In genomic region chr9:31799953-31800609, GRCh38 we compare ENCODE assay signal across 9 cellular contexts.
A peak's percentile ranks its signal among the peaks of the same experiment; 100 is the strongest.
DNase-seq lines count a peak whose midpoint lies in the region; ATAC-seq and TF ChIP-seq lines count a peak whose summit lies in the region.
"Had no signal": no experiment of that assay in that cellular context is flagged by ENCODE, and none has a peak within 500 bp of the region (broad histone marks: within the 10 kb centered on the region; RNA-seq: fewer than 3 reads in every experiment).

No MANE protein-coding gene starts in this region.

- WGBS in adrenal gland, 4 donors: 33 to 44% (median 38%) methylated on average over 2 of the region's 2 CpGs
- 58 to 70% methylated on average over 2 of the region's 2 CpGs for WGBS in lung, 2 donors

- peak; percentile 61 for ATAC-seq in GM18498 (IDR thresholded peaks at IDR 0.05; ENCODE audit: unreplicated experiment)
- ATAC-seq in lung (ENCODE audit: insufficient read depth, low FRiP score): no peak
- ATAC-seq in GM19452 (IDR thresholded peaks at IDR 0.05; ENCODE audit: unreplicated experiment): no peak
- ATAC-seq in mucosa of descending colon: no peak

- no peak overlapping the region for H3K27ac ChIP-seq in adrenal gland
- H3K27ac ChIP-seq in lung (ENCODE audit: low read depth in 1 of 2, low read length in 1 of 2): no peak overlapping the region

- no peak for TF ChIP-seq POLR2A in adrenal gland (IDR thresholded peaks at IDR 0.05)

- H3K9me3 ChIP-seq in adrenal gland (replicated peaks in 1 of 3) (no peaks in the 10 kb centered on the region), lung (ENCODE audit: control insufficient read depth in 2 of 2, insufficient read depth in 1 of 2, low read length in 1 of 2) (no peaks in the 10 kb centered on the region), mucosa of descending colon (no peaks in the 10 kb centered on the region)

- H3K4me3 ChIP-seq in adrenal gland: no peak overlapping the region
- no peak overlapping the region for H3K4me3 ChIP-seq in lung
- H3K4me3 ChIP-seq in mucosa of descending colon: no peak overlapping the region

- TF ChIP-seq CTCF in adrenal gland (IDR thresholded peaks at IDR 0.05) (peak; percentile 24 to 83 (median 68)), lung (IDR thresholded peaks at IDR 0.05; ENCODE audit: control extremely low read depth, extremely low read depth) (peak; percentile 60), mucosa of descending colon (IDR thresholded peaks at IDR 0.05) (no peak)

- H3K27me3 ChIP-seq in adrenal gland: no peaks in the 10 kb centered on the region
- H3K27me3 ChIP-seq in lung (ENCODE audit: control insufficient read depth, insufficient read depth): no peaks in the 10 kb centered on the region

- H3K36me3 ChIP-seq in adrenal gland (replicated peaks in 1 of 2) (no peaks in the 10 kb centered on the region), lung (ENCODE audit: control insufficient read depth in 2 of 2, insufficient read depth in 2 of 2, low read length in 2 of 2) (no peaks in the 10 kb centered on the region), mucosa of descending colon (ENCODE audit: low read depth) (no peaks in the 10 kb centered on the region)

- peak; percentile 45 for DNase-seq in NCI-H128 (lab: John Stamatoyannopoulos, UW; ENCODE audit: unreplicated experiment)
- DNase-seq in adrenal gland: peak in 1 of 7 donors; percentile 12
- no peak for DNase-seq in lung (ENCODE audit: low spot score)
- no peak for DNase-seq in mucosa of descending colon
- DNase-seq in NK-92 treated with Interleukin-12 subunit alpha and Interleukin-12 subunit beta, amount 100 ng/mL, for 24 hours (lab: John Stamatoyannopoulos, UW): no peak
- DNase-seq in inferior parietal cortex (ENCODE audit: extremely low spot score): no peak
- DNase-seq: naive B cell had no signal

- intact Hi-C loops in adrenal gland (cut with DNase I) (no loop called here), mucosa of descending colon (cut with DNase I, micrococcal nuclease) (no loop called here)

- H3K4me1 ChIP-seq in adrenal gland (replicated peaks in 1 of 2) (no peaks in the 10 kb centered on the region), lung (ENCODE audit: control insufficient read depth in 2 of 2, insufficient read depth in 2 of 2, low read length in 2 of 2) (no peaks in the 10 kb centered on the region), mucosa of descending colon (ENCODE audit: low read depth) (no peaks in the 10 kb centered on the region)
